ENCODE assay signal across 9 cellular contexts in the genomic region with DNA sequence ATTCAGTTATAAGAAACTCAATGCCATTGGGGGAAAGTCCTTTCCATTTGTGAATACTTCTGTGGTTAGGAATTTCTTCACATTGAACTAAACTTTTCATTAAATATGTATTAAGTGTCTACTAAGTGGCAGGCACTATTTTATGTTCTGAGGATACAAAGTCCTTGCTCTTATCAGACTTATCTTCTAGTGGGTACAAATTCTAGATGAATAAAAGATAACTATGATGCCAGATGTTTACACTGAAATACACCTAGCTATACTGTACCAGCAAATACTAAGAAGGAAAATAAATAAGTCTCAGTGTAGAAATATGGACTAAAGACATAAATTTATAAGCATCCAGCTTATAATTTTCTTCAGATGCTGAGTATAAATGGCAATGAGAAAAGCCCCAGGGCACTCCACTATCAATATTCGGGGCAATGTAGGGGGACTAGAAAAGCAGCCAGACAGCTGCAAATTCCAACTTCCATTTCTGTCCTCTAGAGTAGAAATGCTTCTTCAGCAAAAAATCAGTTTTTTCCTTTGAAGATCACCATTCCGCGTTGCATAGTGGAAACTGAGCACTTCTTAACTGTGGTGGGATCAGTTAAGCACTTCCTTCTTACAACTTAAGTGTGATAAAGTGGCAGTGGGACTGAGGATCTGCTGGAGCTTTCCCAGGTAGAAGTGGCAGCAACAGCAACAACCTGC. TPM values are rescaled to one million over a fixed set of nuclear protein-coding genes. Genes with fewer than 3 reads are reported as not detected.
A peak's percentile ranks its signal among the peaks of the same experiment; 100 is the strongest.
DNase-seq lines count a peak whose midpoint lies in the region; ATAC-seq, FAIRE-seq and TF ChIP-seq lines count a peak whose summit lies in the region.
"Had no signal": no experiment of that assay in that cellular context is flagged by ENCODE, and none has a peak within 500 bp of the region (broad histone marks: within the 10 kb centered on the region; RNA-seq: fewer than 3 reads in every experiment).

No MANE protein-coding gene starts in this region.

- no peaks in the 10 kb centered on the region for H3K36me3 ChIP-seq in CD8-positive, alpha-beta memory T cell (ENCODE audit: insufficient read depth, low read length)
- no peaks in the 10 kb centered on the region for H3K36me3 ChIP-seq in Panc1 (ENCODE audit: control insufficient read depth, insufficient read depth, low read length)
- no peaks in the 10 kb centered on the region for H3K36me3 ChIP-seq in bronchial epithelial cell (ENCODE audit: control insufficient read depth, insufficient read depth, low read length)
- H3K36me3 ChIP-seq in prostate gland, result no peaks in the 10 kb centered on the region
- H3K36me3 ChIP-seq in adrenal gland (replicated peaks in 1 of 2), result no peaks in the 10 kb centered on the region

- 55% methylated on average over 3 of the region's 3 CpGs for WGBS in prostate gland
- WGBS in adrenal gland, 4 donors, result 56 to 72% (median 71%) methylated on average over 3 of the region's 3 CpGs

- peaks cover 3 to 17% (median 10%) of the 10 kb centered on the region in 5 donors for H3K9me3 Mint-ChIP-seq in CD8-positive, alpha-beta memory T cell

- no peaks in the 10 kb centered on the region for H3K27me3 ChIP-seq in CD8-positive, alpha-beta memory T cell (ENCODE audit: insufficient read depth, low read length, poor library complexity, severe bottlenecking)
- H3K27me3 ChIP-seq in Panc1 (ENCODE audit: control insufficient read depth, insufficient read depth, low read length) (no peaks in the 10 kb centered on the region), bronchial epithelial cell (ENCODE audit: control insufficient read depth, insufficient read depth, low read length) (no peaks in the 10 kb centered on the region), prostate gland (replicated peaks; ENCODE audit: insufficient read depth) (no peaks in the 10 kb centered on the region), adrenal gland (no peaks in the 10 kb centered on the region)

- TF ChIP-seq CTCF in Panc1 (IDR thresholded peaks at IDR 0.05) (no peak), bronchial epithelial cell (IDR thresholded peaks at IDR 0.05; ENCODE audit: insufficient read depth, low read length, severe bottlenecking) (no peak), prostate gland (IDR thresholded peaks at IDR 0.05) (no peak), adrenal gland (IDR thresholded peaks at IDR 0.05) (no peak)

- H3K4me3 Mint-ChIP-seq in CD8-positive, alpha-beta memory T cell, result peak overlapping the region; percentile 24 to 77 (median 61)

- H3K27me3 Mint-ChIP-seq in CD8-positive, alpha-beta memory T cell, result peaks cover 0 to 1% of the 10 kb centered on the region in 2 donors

- H3K9me3 ChIP-seq in CD8-positive, alpha-beta memory T cell (ENCODE audit: low read length), result peaks cover 10% of the 10 kb centered on the region
- H3K9me3 ChIP-seq in Panc1 (ENCODE audit: control insufficient read depth, insufficient read depth, low read depth, low read length) (peaks cover 18% of the 10 kb centered on the region), prostate gland (no peaks in the 10 kb centered on the region), adrenal gland (replicated peaks in 1 of 3) (peaks cover 0 to 4% (median 0%) of the 10 kb centered on the region in 3 donors)

- H3K4me3 ChIP-seq in CD8-positive, alpha-beta memory T cell (ENCODE audit: low read length), result peak overlapping the region; percentile 24
- H3K4me3 ChIP-seq in Panc1 (ENCODE audit: low read depth in 2 of 2, low read length in 2 of 2) (peak overlapping the region in 1 of 2 experiments; percentile 31; a peak in 2 of 4 replicates), bronchial epithelial cell (ENCODE audit: low read depth, low read length) (no peak overlapping the region), prostate gland (no peak overlapping the region), adrenal gland (no peak overlapping the region)

- peak overlapping the region; percentile 76 to 99 (median 90) for H3K27ac Mint-ChIP-seq in CD8-positive, alpha-beta memory T cell

- POLR2A ChIA-PET in CD8-positive, alpha-beta memory T cell (lab: Charles Lee), result interaction anchor here (0.6 to 2.0 kb wide), 5 partner anchors 10 to 68 kb away, joined by 3 to 14 read pairs (median 7); no protein-coding TSS in a partner anchor
- POLR2A ChIA-PET in Panc1 (lab: Charles Lee), result interaction anchor here (0.6 kb wide), 1 partner anchor 13 kb away, joined by 3 read pairs; no protein-coding TSS in a partner anchor

- DNase-seq in CD8-positive, alpha-beta memory T cell, result no peak
- DNase-seq in Panc1 (ENCODE audit: low read depth, low spot score) (no peak), bronchial epithelial cell (ENCODE audit: low read depth) (no peak), prostate gland (ENCODE audit: low spot score) (no peak), adrenal gland (no peak), anterior cingulate cortex (lab: John Stamatoyannopoulos, UW) (no peak), head of caudate nucleus (no peak), NOMO-1 (lab: John Stamatoyannopoulos, UW; ENCODE audit: unreplicated experiment in 2 of 2) (no peak)
- DNase-seq: foreskin fibroblast had no signal

- peaks cover 0 to 15% (median 6%) of the 10 kb centered on the region in 3 donors for H3K36me3 Mint-ChIP-seq in CD8-positive, alpha-beta memory T cell

- H3K4me1 ChIP-seq in CD8-positive, alpha-beta memory T cell (ENCODE audit: insufficient read depth, low read length), result peaks cover 74% of the 10 kb centered on the region
- peaks cover 38% of the 10 kb centered on the region for H3K4me1 ChIP-seq in Panc1 (ENCODE audit: control insufficient read depth, insufficient read depth, low read length)
- H3K4me1 ChIP-seq in prostate gland (replicated peaks), result no peaks in the 10 kb centered on the region
- peaks cover 5 to 22% of the 10 kb centered on the region in 2 donors for H3K4me1 ChIP-seq in adrenal gland (replicated peaks in 1 of 2)

- BruUV-seq in Panc1 (replicated peaks; lab: Mats Ljungman, UMichigan), result no TSS peak

- no peak overlapping the region for H3K27ac ChIP-seq in CD8-positive, alpha-beta memory T cell (ENCODE audit: low read depth, low read length)
- H3K27ac ChIP-seq in Panc1 (ENCODE audit: low read length) (peak overlapping the region; percentile 93), prostate gland (peak overlapping the region; percentile 52 to 53), adrenal gland (no peak overlapping the region)

- no peak; the same call in 1 of the 2 replicates for ATAC-seq in Panc1

- in situ Hi-C loops in Panc1 (cut with HindIII; ENCODE audit: low pct_unique_long_range_greater_than_20kb, low sequenced_read_pairs), result no loop called here

- intact Hi-C loops in Panc1 (cut with micrococcal nuclease; ENCODE audit: unreplicated experiment), result no loop called here
- intact Hi-C loops in prostate gland (cut with DNase I), result no loop called here
- intact Hi-C loops in adrenal gland (cut with DNase I), result no loop called here
- intact Hi-C loops in head of caudate nucleus (cut with DNase I), result no loop called here

- TF ChIP-seq POLR2A in prostate gland (IDR thresholded peaks at IDR 0.05) (no peak), adrenal gland (IDR thresholded peaks at IDR 0.05) (no peak)

- CTCF ChIA-PET in CD8-positive, alpha-beta memory T cell (lab: Charles Lee), result interaction anchor here (0.6 to 4.6 kb wide), 6 partner anchors 10 to 194 kb away, joined by 3 to 38 read pairs (median 9); a partner anchor contains a TSS
- CTCF ChIA-PET in Panc1 (lab: Charles Lee), result interaction anchor here (0.5 to 1.6 kb wide), 4 partner anchors 10 to 114 kb away, joined by 3 to 20 read pairs (median 6); no protein-coding TSS in a partner anchor

- peak; percentile 36 for FAIRE-seq in bronchial epithelial cell (lab: Jason Lieb, UNC)

- peaks cover 60 to 79% (median 79%) of the 10 kb centered on the region in 3 donors for H3K4me1 Mint-ChIP-seq in CD8-positive, alpha-beta memory T cell

RNA-seq across cellular contexts. Expression of a gene that starts 11.8 kb away (rescaled TPM):
- total RNA-seq in CD8-positive, alpha-beta memory T cell, result 100 to 1,000 TPM; 191 to 199 TPM
- 36.7 TPM for polyA plus RNA-seq in CD8-positive, alpha-beta memory T cell
- total RNA-seq in Panc1 (2021; ENCODE audit: unreplicated experiment), result 65.4 TPM
- 29.2 TPM for polyA plus RNA-seq in Panc1 (2012; ENCODE audit: insufficient read length)
- 1.3 and 1.4 TPM in 2 replicates for total RNA-seq in bronchial epithelial cell
- 1 to 10 TPM; 5.2 to 9.2 TPM for total RNA-seq in prostate gland
- total RNA-seq in adrenal gland, result 1 to 10 TPM in 7 of 8 donors, under 1 TPM in 1; 0.48 to 8.6 (median 2.8) TPM
- 1 to 10 TPM; 2.9 to 7.6 (median 3.9) TPM for polyA plus RNA-seq in adrenal gland

RNA-seq across cellular contexts. Expression of a gene that starts 41.5 kb away (rescaled TPM):
- 10 to 100 TPM; 40.3 to 42.8 TPM for total RNA-seq in CD8-positive, alpha-beta memory T cell
- 35.2 TPM for polyA plus RNA-seq in CD8-positive, alpha-beta memory T cell
- total RNA-seq in Panc1 (2021; ENCODE audit: unreplicated experiment) (76.8 TPM), bronchial epithelial cell (56.6 and 58.8 TPM in 2 replicates), prostate gland (10 to 100 TPM; 48.7 to 54.5 TPM), adrenal gland (100 to 1,000 TPM in 1 of 8 donors, 10 to 100 TPM in 7; 33.4 to 112 (median 48.4) TPM)
- 29.4 TPM for polyA plus RNA-seq in Panc1 (2012; ENCODE audit: insufficient read length)
- polyA plus RNA-seq in adrenal gland, result 10 to 100 TPM; 25.8 to 50.1 (median 27.9) TPM

Comparison
In these comparisons a context has a peak if more than half of its experiments do, and no peak if none do; other contexts are left out.
1. H3K27ac ChIP-seq: peak in Panc1 (single experiment) and prostate gland (2 of 2); none in CD8-positive, alpha-beta memory T cell (single experiment) and adrenal gland (0 of 5).